23 cellular contexts compared by ENCODE assay signal in the genomic region with DNA sequence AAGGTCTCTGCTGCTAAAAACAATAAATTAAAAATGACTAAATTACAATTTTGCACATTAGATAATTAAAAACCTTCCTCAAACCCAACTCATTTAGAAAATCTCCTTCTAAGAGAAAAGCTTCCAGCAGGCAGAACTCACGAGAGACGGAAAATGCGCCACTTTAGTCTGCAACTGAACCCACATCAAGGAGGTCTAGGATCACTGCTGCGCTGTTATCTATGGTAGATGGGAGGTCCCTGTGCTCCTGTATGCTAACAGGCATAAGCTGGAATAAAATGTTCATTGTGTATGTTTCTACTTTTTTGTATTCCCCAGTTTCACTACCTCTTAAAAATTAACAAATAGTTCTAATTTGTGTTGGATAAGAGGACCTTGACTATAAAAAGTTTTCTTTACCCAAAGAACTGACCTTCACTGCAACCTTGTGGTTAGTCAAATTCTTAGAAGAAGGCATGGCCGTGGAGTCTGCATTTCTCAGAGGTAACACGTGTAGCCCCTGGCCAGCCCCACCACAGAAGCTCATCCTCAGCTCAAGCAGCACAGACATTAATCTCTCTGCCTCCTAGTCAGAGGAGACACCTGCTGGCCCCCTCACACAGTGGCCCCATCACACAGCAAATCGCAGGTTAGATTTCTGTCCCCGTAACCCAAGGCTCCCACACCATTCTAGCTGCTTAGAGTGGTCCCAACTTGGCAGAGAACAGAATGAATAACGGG. TPM values are rescaled to one million over a fixed set of nuclear protein-coding genes. Genes with fewer than 3 reads are reported as not detected.
DNase-seq lines count a peak whose midpoint lies in the region; ATAC-seq and TF ChIP-seq lines count a peak whose summit lies in the region.
"Had no signal": no experiment of that assay in that cellular context is flagged by ENCODE, and none has a peak within 500 bp of the region (broad histone marks: within the 10 kb centered on the region; RNA-seq: fewer than 3 reads in every experiment).

No MANE protein-coding gene starts in this region.

- peaks cover 39% of the 10 kb centered on the region for H3K4me1 Mint-ChIP-seq in activated CD4-positive, alpha-beta T cell treated with anti-CD3 and anti-CD28 coated beads, Interleukin-2, amount 10 ng/mL, durations not matched to agents 7 days and 5 days
- peaks cover 33% of the 10 kb centered on the region for H3K4me1 Mint-ChIP-seq in activated naive CD8-positive, alpha-beta T cell treated with anti-CD3 and anti-CD28 coated beads for 36 hours
- peaks cover 29 to 37% of the 10 kb centered on the region in 2 donors for H3K4me1 Mint-ChIP-seq in natural killer cell treated with Interleukin-12 subunit alpha and Interleukin-12 subunit beta and Interleukin-15 and Interleukin-18, amount 100 ng/mL, for 72 hours (ENCODE audit: low read depth in 2 of 2)

- H3K27ac ChIP-seq in Peyer's patch, result no peak overlapping the region
- H3K27ac ChIP-seq: BLaER1, hepatocyte, HL-60, sigmoid colon, upper lobe of right lung had no signal

- H3K36me3 ChIP-seq in Peyer's patch, result no peaks in the 10 kb centered on the region
- H3K36me3 ChIP-seq: sigmoid colon, upper lobe of right lung had no signal

- CTCF ChIA-PET in activated CD4-positive, alpha-beta T cell treated with anti-CD3 and anti-CD28 coated beads, Interleukin-2, amount 10 ng/mL, durations not matched to agents 7 days and 5 days (lab: Charles Lee), result interaction anchor here (0.8 kb wide), 1 partner anchor 24 kb away, joined by 3 read pairs; no protein-coding TSS in a partner anchor

- H3K27ac Mint-ChIP-seq in activated CD4-positive, alpha-beta T cell treated with anti-CD3 and anti-CD28 coated beads, Interleukin-2, amount 10 ng/mL, durations not matched to agents 7 days and 5 days, result no peak overlapping the region
- peak overlapping the region; percentile 76 for H3K27ac Mint-ChIP-seq in activated naive CD8-positive, alpha-beta T cell treated with anti-CD3 and anti-CD28 coated beads for 36 hours
- H3K27ac Mint-ChIP-seq in natural killer cell treated with Interleukin-12 subunit alpha and Interleukin-12 subunit beta and Interleukin-15 and Interleukin-18, amount 100 ng/mL, for 72 hours, result peak overlapping the region in 1 of 2 donors; percentile 48
- H3K27ac Mint-ChIP-seq: progenitor cell of endocrine pancreas had no signal

- no peak for DNase-seq in activated CD4-positive, alpha-beta T cell treated with anti-CD3 and anti-CD28 coated beads, Interleukin-2, amount 10 ng/mL, durations not matched to agents 7 days and 5 days
- DNase-seq in activated CD4-positive, alpha-beta T cell treated with anti-CD3 and anti-CD28 coated beads, Interleukin-2, amount 50 U/mL, for 1 hour, result no peak
- DNase-seq in Jurkat, Clone E6-1 (ENCODE audit: low read depth, low spot score), result peak; percentile 80
- no peak for DNase-seq in activated naive CD8-positive, alpha-beta T cell treated with anti-CD3 and anti-CD28 coated beads for 36 hours
- no peak for DNase-seq in natural killer cell treated with Interleukin-12 subunit alpha and Interleukin-12 subunit beta and Interleukin-15 and Interleukin-18, amount 100 ng/mL, for 72 hours (ENCODE audit: low spot score)
- no peak for DNase-seq in Peyer's patch
- no peak for DNase-seq in kidney tubule cell (ENCODE audit: low spot score)
- DNase-seq: effector CD8-positive, alpha-beta T cell; foreskin melanocyte; NCI-H1436 treated with DMSO at 0.1 percent for 48 hours; NCI-H2171; NCI-H526 treated with DMSO at 0.1 percent for 48 hours; SIG-M5; sigmoid colon; stimulated activated CD4-positive, alpha-beta T cell treated with anti-CD3 and anti-CD28 coated beads, Interleukin-15, amount 100 ng/mL, for 24 hours; upper lobe of right lung had no signal

- peak overlapping the region; percentile 25 for H3K4me3 Mint-ChIP-seq in activated CD4-positive, alpha-beta T cell treated with anti-CD3 and anti-CD28 coated beads, Interleukin-2, amount 10 ng/mL, durations not matched to agents 7 days and 5 days
- H3K4me3 Mint-ChIP-seq in activated naive CD8-positive, alpha-beta T cell treated with anti-CD3 and anti-CD28 coated beads for 36 hours, result peak overlapping the region; percentile 24
- peak overlapping the region; percentile 25 for H3K4me3 Mint-ChIP-seq in natural killer cell treated with Interleukin-12 subunit alpha and Interleukin-12 subunit beta and Interleukin-15 and Interleukin-18, amount 100 ng/mL, for 72 hours

- no peaks in the 10 kb centered on the region for H3K9me3 Mint-ChIP-seq in activated CD4-positive, alpha-beta T cell treated with anti-CD3 and anti-CD28 coated beads, Interleukin-2, amount 10 ng/mL, durations not matched to agents 7 days and 5 days
- H3K9me3 Mint-ChIP-seq in activated naive CD8-positive, alpha-beta T cell treated with anti-CD3 and anti-CD28 coated beads for 36 hours, result no peaks in the 10 kb centered on the region
- H3K9me3 Mint-ChIP-seq in natural killer cell treated with Interleukin-12 subunit alpha and Interleukin-12 subunit beta and Interleukin-15 and Interleukin-18, amount 100 ng/mL, for 72 hours, result no peaks in the 10 kb centered on the region

- H3K36me3 Mint-ChIP-seq in activated CD4-positive, alpha-beta T cell treated with anti-CD3 and anti-CD28 coated beads, Interleukin-2, amount 10 ng/mL, durations not matched to agents 7 days and 5 days (ENCODE audit: low read depth), result peaks cover 10% of the 10 kb centered on the region
- H3K36me3 Mint-ChIP-seq in activated naive CD8-positive, alpha-beta T cell treated with anti-CD3 and anti-CD28 coated beads for 36 hours, result peaks cover 20% of the 10 kb centered on the region
- no peaks in the 10 kb centered on the region for H3K36me3 Mint-ChIP-seq in natural killer cell treated with Interleukin-12 subunit alpha and Interleukin-12 subunit beta and Interleukin-15 and Interleukin-18, amount 100 ng/mL, for 72 hours

- POLR2A ChIA-PET in activated CD4-positive, alpha-beta T cell treated with anti-CD3 and anti-CD28 coated beads, Interleukin-2, amount 10 ng/mL, durations not matched to agents 7 days and 5 days (lab: Charles Lee), result no interaction called here

- no peaks in the 10 kb centered on the region for H3K27me3 ChIP-seq in Peyer's patch
- H3K27me3 ChIP-seq: BLaER1, hepatocyte, sigmoid colon, upper lobe of right lung had no signal

- TF ChIP-seq POLR2A in Peyer's patch (IDR thresholded peaks at IDR 0.05), result no peak

- H3K27me3 Mint-ChIP-seq in activated CD4-positive, alpha-beta T cell treated with anti-CD3 and anti-CD28 coated beads, Interleukin-2, amount 10 ng/mL, durations not matched to agents 7 days and 5 days, result no peaks in the 10 kb centered on the region
- H3K27me3 Mint-ChIP-seq in activated naive CD8-positive, alpha-beta T cell treated with anti-CD3 and anti-CD28 coated beads for 36 hours, result no peaks in the 10 kb centered on the region
- H3K27me3 Mint-ChIP-seq in natural killer cell treated with Interleukin-12 subunit alpha and Interleukin-12 subunit beta and Interleukin-15 and Interleukin-18, amount 100 ng/mL, for 72 hours, result no peaks in the 10 kb centered on the region
- H3K27me3 Mint-ChIP-seq: progenitor cell of endocrine pancreas had no signal

- peaks cover 0 to 9% (median 0%) of the 10 kb centered on the region in 4 donors for H3K4me1 ChIP-seq in Peyer's patch

- no peaks in the 10 kb centered on the region for H3K9me3 ChIP-seq in Peyer's patch
- H3K9me3 ChIP-seq: BLaER1, sigmoid colon, upper lobe of right lung had no signal

- ATAC-seq in natural killer cell treated with Interleukin-12 subunit alpha and Interleukin-12 subunit beta and Interleukin-15 and Interleukin-18, amount 100 ng/mL, for 72 hours, result no peak
- ATAC-seq in HG03045 (IDR thresholded peaks at IDR 0.05; ENCODE audit: unreplicated experiment), result no peak
- ATAC-seq: HepG2 had no signal

- H3K4me3 ChIP-seq in Jurkat, Clone E6-1 (ENCODE audit: low read length), result peak overlapping the region; percentile 1; the same call in 1 of the 2 replicates
- no peak overlapping the region for H3K4me3 ChIP-seq in Peyer's patch
- H3K4me3 ChIP-seq: BLaER1, hepatocyte, sigmoid colon, upper lobe of right lung had no signal

- no peak for TF ChIP-seq CTCF in Peyer's patch (IDR thresholded peaks at IDR 0.05)

RNA-seq across cellular contexts. Expression of a gene that starts 22.3 kb away (rescaled TPM):
- 10 to 100 TPM; 30.1 to 35.0 TPM for total RNA-seq in activated CD4-positive, alpha-beta T cell treated with anti-CD3 and anti-CD28 coated beads, Interleukin-2, amount 10 ng/mL, durations not matched to agents 7 days and 5 days
- 19.9 TPM for polyA plus RNA-seq in Jurkat, Clone E6-1 (2012; ENCODE audit: insufficient read depth, insufficient read length)
- total RNA-seq in activated naive CD8-positive, alpha-beta T cell treated with anti-CD3 and anti-CD28 coated beads for 36 hours, result 10 to 100 TPM; 23.6 to 30.0 TPM
- 10 to 100 TPM; 19.8 to 31.1 TPM for total RNA-seq in natural killer cell treated with Interleukin-12 subunit alpha and Interleukin-12 subunit beta and Interleukin-15 and Interleukin-18, amount 100 ng/mL, for 72 hours
- total RNA-seq in Peyer's patch, result 10 to 100 TPM; 16.1 to 91.6 (median 17.0) TPM

RNA-seq across cellular contexts. Expression of a gene that starts 40.2 kb away (rescaled TPM):
- total RNA-seq in activated CD4-positive, alpha-beta T cell treated with anti-CD3 and anti-CD28 coated beads, Interleukin-2, amount 10 ng/mL, durations not matched to agents 7 days and 5 days, result 1 to 10 TPM in 1 of 2 experiments, not detected in 1; 2.8 TPM
- polyA plus RNA-seq in Jurkat, Clone E6-1 (2012; ENCODE audit: insufficient read depth, insufficient read length), result not detected
- total RNA-seq in activated naive CD8-positive, alpha-beta T cell treated with anti-CD3 and anti-CD28 coated beads for 36 hours, result 1 to 10 TPM in 1 of 2 experiments, under 1 TPM in 1; 0.91 to 1.0 TPM
- total RNA-seq in natural killer cell treated with Interleukin-12 subunit alpha and Interleukin-12 subunit beta and Interleukin-15 and Interleukin-18, amount 100 ng/mL, for 72 hours, result 1 to 10 TPM in 1 of 2 donors, not detected in 1; 1.3 TPM
- 10 to 100 TPM in 2 of 4 donors, 1 to 10 TPM in 2; 2.3 to 28.9 (median 11.9) TPM for total RNA-seq in Peyer's patch
- total RNA-seq: A673, progenitor cell of endocrine pancreas had no signal

RNA-seq across cellular contexts. Expression of a gene that starts 44.6 kb away (rescaled TPM):
- 10 to 100 TPM; 25.5 to 28.6 TPM for total RNA-seq in activated CD4-positive, alpha-beta T cell treated with anti-CD3 and anti-CD28 coated beads, Interleukin-2, amount 10 ng/mL, durations not matched to agents 7 days and 5 days
- 2.1 TPM for polyA plus RNA-seq in Jurkat, Clone E6-1 (2012; ENCODE audit: insufficient read depth, insufficient read length)
- total RNA-seq in activated naive CD8-positive, alpha-beta T cell treated with anti-CD3 and anti-CD28 coated beads for 36 hours, result 1 to 10 TPM; 4.8 to 6.8 TPM
- total RNA-seq in natural killer cell treated with Interleukin-12 subunit alpha and Interleukin-12 subunit beta and Interleukin-15 and Interleukin-18, amount 100 ng/mL, for 72 hours, result 10 to 100 TPM in 1 of 2 donors, 1 to 10 TPM in 1; 8.5 to 14.6 TPM
- 10 to 100 TPM in 1 of 4 donors, 1 to 10 TPM in 3; 1.1 to 19.8 (median 1.9) TPM for total RNA-seq in Peyer's patch
